Comparison of ENCODE assay signal across 21 cellular contexts in genomic region chr4:42787071-42787463, GRCh38.
DNase-seq lines count a peak whose midpoint lies in the region; ATAC-seq, FAIRE-seq and TF ChIP-seq lines count a peak whose summit lies in the region.
"Had no signal": no experiment of that assay in that cellular context is flagged by ENCODE, and none has a peak within 500 bp of the region (broad histone marks: within the 10 kb centered on the region; RNA-seq: fewer than 3 reads in every experiment).

No MANE protein-coding gene starts in this region.

- H3K36me3 ChIP-seq in GM23338 (ENCODE audit: insufficient read depth) (no peaks in the 10 kb centered on the region), H1 (ENCODE audit: control insufficient read depth in 2 of 4, insufficient read depth in 4 of 4, low read length in 3 of 4) (no peaks in the 10 kb centered on the region), neural progenitor cell (no peaks in the 10 kb centered on the region), H7 (replicated peaks; ENCODE audit: control insufficient read depth, insufficient read depth, low read length) (no peaks in the 10 kb centered on the region)
- H3K36me3 ChIP-seq: BE2C; BLaER1 treated with 17β-estradiol and CSF1 and Interleukin-3, amounts not matched to agents 10 nM and 100 nM had no signal

- TF ChIP-seq EP300 in H1 (IDR thresholded peaks at IDR 0.05; ENCODE audit: borderline replicate concordance in 1 of 2, low read depth in 2 of 2, low read length in 2 of 2) = no peak

- no peak overlapping the region for H3K23ac ChIP-seq in H1 (ENCODE audit: insufficient read length)

- H3K23me2 ChIP-seq in H1 (ENCODE audit: low read depth, low read length) = no peaks in the 10 kb centered on the region

- H3K27ac ChIP-seq in GM23338 (ENCODE audit: low read depth) = no peak overlapping the region
- no peak overlapping the region for H3K27ac ChIP-seq in H1 (ENCODE audit: low read depth, low read length)
- H3K27ac ChIP-seq in neural progenitor cell = no peak overlapping the region
- H3K27ac ChIP-seq: A549; BLaER1 treated with 17β-estradiol and CSF1 and Interleukin-3, amounts not matched to agents 10 nM and 100 nM; GM23248 had no signal

- peaks cover 21% of the 10 kb centered on the region for H3K9me2 ChIP-seq in GM23338 (ENCODE audit: insufficient read depth)

- H4K20me1 ChIP-seq in GM23338 (replicated peaks; ENCODE audit: insufficient read depth) (no peaks in the 10 kb centered on the region), H1 (replicated peaks in 1 of 2; ENCODE audit: control insufficient read depth in 1 of 2, insufficient read depth in 2 of 2, low read length in 2 of 2) (no peaks in the 10 kb centered on the region), neural progenitor cell (ENCODE audit: low read depth) (no peaks in the 10 kb centered on the region)
- H4K20me1 ChIP-seq: BLaER1 treated with 17β-estradiol and CSF1 and Interleukin-3, amounts not matched to agents 10 nM and 100 nM had no signal

- H3F3A ChIP-seq in GM23338 (replicated peaks; ENCODE audit: low read depth) (no peaks in the 10 kb centered on the region), neural progenitor cell (ENCODE audit: low read depth) (no peaks in the 10 kb centered on the region)

- no peak overlapping the region for H2BK15ac ChIP-seq in H1 (ENCODE audit: low read length)

- H2AFZ ChIP-seq in GM23338 = 0 out of 2 replicates have a peak overlapping the region, but pooled peaks have one; percentile 90
- no peak overlapping the region for H2AFZ ChIP-seq in H1 (ENCODE audit: low read length)
- peak overlapping the region; percentile 22 for H2AFZ ChIP-seq in neural progenitor cell (replicated peaks)
- H2AFZ ChIP-seq: GM23248 had no signal

- H2AK5ac ChIP-seq in H1 (ENCODE audit: low read depth, low read length) = no peak overlapping the region

- H3K4me3 ChIP-seq in GM23338 (no peak overlapping the region), H1 (ENCODE audit: extremely low read depth in 1 of 4, insufficient read depth in 2 of 4, low read depth in 3 of 4, low read length in 4 of 4) (no peak overlapping the region), neural progenitor cell (no peak overlapping the region), H7 (ENCODE audit: insufficient read depth, low read depth, low read length) (no peak overlapping the region)
- H3K4me3 ChIP-seq: A549; BLaER1 treated with 17β-estradiol and CSF1 and Interleukin-3, amounts not matched to agents 10 nM and 100 nM; GM23248 had no signal

- POLR2A ChIA-PET in H1 (lab: Charles Lee; ENCODE audit: partially characterized antibody) = no interaction called here

- no peaks in the 10 kb centered on the region for H3K79me2 ChIP-seq in GM23338 (replicated peaks; ENCODE audit: insufficient read depth)
- no peaks in the 10 kb centered on the region for H3K79me2 ChIP-seq in H1 (ENCODE audit: control insufficient read depth in 1 of 2, insufficient read depth in 2 of 2, low read length in 2 of 2)
- H3K79me2 ChIP-seq in neural progenitor cell (ENCODE audit: low read depth) = no peaks in the 10 kb centered on the region

- H3K27me3 Mint-ChIP-seq in GM23338 (ENCODE audit: insufficient read depth, low read depth, poor library complexity) (no peaks in the 10 kb centered on the region), neural progenitor cell (ENCODE audit: insufficient read depth, low read depth) (peaks cover 2% of the 10 kb centered on the region)

- no peaks in the 10 kb centered on the region for H3K9me3 Mint-ChIP-seq in GM23338
- peaks cover 14% of the 10 kb centered on the region for H3K9me3 Mint-ChIP-seq in neural progenitor cell

- TF ChIP-seq CTCF in GM23338 (conservative IDR thresholded peaks at IDR 0.05; ENCODE audit: low read depth in 2 of 2) = no peak
- no peak for TF ChIP-seq CTCF in H1 (IDR thresholded peaks at IDR 0.05; ENCODE audit: control extremely low read depth in 1 of 3, insufficient read depth in 1 of 3, low read depth in 1 of 3, low read length in 3 of 3)
- no peak for TF ChIP-seq CTCF in neural progenitor cell (IDR thresholded peaks at IDR 0.05)

- ATAC-seq in GM23338 = no peak
- ATAC-seq: A549, HCT116 had no signal

- H3K27ac Mint-ChIP-seq in GM23338 (no peak overlapping the region), neural progenitor cell (peak overlapping the region; percentile 45)
- H3K27ac Mint-ChIP-seq: CD4-positive, alpha-beta memory T cell had no signal

- H3K4me3 Mint-ChIP-seq in GM23338 (no peak overlapping the region), neural progenitor cell (no peak overlapping the region)
- H3K4me3 Mint-ChIP-seq: CD4-positive, alpha-beta memory T cell had no signal

- no peak overlapping the region for H4K8ac ChIP-seq in H1 (ENCODE audit: extremely low read depth, insufficient read depth, low read length)

- no peak overlapping the region for H4K5ac ChIP-seq in H1 (ENCODE audit: insufficient read length, low read depth, low read length)

- H3K9me3 ChIP-seq in H1 (ENCODE audit: insufficient read depth in 2 of 2, low read depth in 1 of 2, low read length in 1 of 2) (no peaks in the 10 kb centered on the region), neural progenitor cell (ENCODE audit: low read depth) (no peaks in the 10 kb centered on the region)
- H3K9me3 ChIP-seq: A549, BE2C had no signal

- H3K27me3 ChIP-seq in GM23338 (ENCODE audit: insufficient read depth) = no peaks in the 10 kb centered on the region
- H3K27me3 ChIP-seq in H1 (replicated peaks in 1 of 4; ENCODE audit: control insufficient read depth in 3 of 4, extremely low read depth in 1 of 4, insufficient read depth in 3 of 4, low read length in 3 of 4) = no peaks in the 10 kb centered on the region; a peak in 1 of 7 replicates
- no peaks in the 10 kb centered on the region for H3K27me3 ChIP-seq in neural progenitor cell
- H3K27me3 ChIP-seq in H7 (ENCODE audit: control insufficient read depth, insufficient read depth, low read length) = no peaks in the 10 kb centered on the region
- H3K27me3 ChIP-seq: BE2C; BLaER1 treated with 17β-estradiol and CSF1 and Interleukin-3, amounts not matched to agents 10 nM and 100 nM had no signal

- H3K4ac ChIP-seq in H1 (replicated peaks; ENCODE audit: insufficient read length, low read depth, low read length) = no peak overlapping the region

- DNase-seq in GM23338 (ENCODE audit: low spot score) (no peak), H1 (ENCODE audit: low read depth in 1 of 2, low spot score in 2 of 2) (no peak), neural progenitor cell (ENCODE audit: low spot score) (no peak), C1 segment of cervical spinal cord (lab: John Stamatoyannopoulos, UW) (no peak), DMS 273 (lab: John Stamatoyannopoulos, UW; ENCODE audit: unreplicated experiment) (no peak), H7 (no peak)
- DNase-seq: 8988T; ACHN; AML-193; BE2C; Calu3; CD4-positive, alpha-beta memory T cell; DMS153; DND-41; GM23248 had no signal

- no peak for FAIRE-seq in H1 (lab: Jason Lieb, UNC)
- FAIRE-seq: A549, G401.6, GM12892, H54 had no signal

- H2BK5ac ChIP-seq in H1 (ENCODE audit: low read depth, low read length) = 0 out of 2 replicates have a peak overlapping the region, but pooled peaks have one; percentile 66

- H3K4me2 ChIP-seq in GM23338 (no peak overlapping the region), H1 (ENCODE audit: insufficient read depth in 1 of 2, low read depth in 2 of 2, low read length in 2 of 2) (no peak overlapping the region), neural progenitor cell (no peak overlapping the region)
- H3K4me2 ChIP-seq: A549; BLaER1 treated with 17β-estradiol and CSF1 and Interleukin-3, amounts not matched to agents 10 nM and 100 nM had no signal

- CTCF ChIA-PET in H1 (lab: Charles Lee; ENCODE audit: partially characterized antibody) = interaction anchor here (1.0 to 1.9 kb wide), 6 partner anchors 19 to 218 kb away, joined by 3 to 7 read pairs (median 5); no protein-coding TSS in a partner anchor

- H3K36me3 Mint-ChIP-seq in GM23338 (ENCODE audit: low read depth) (no peaks in the 10 kb centered on the region), neural progenitor cell (peaks cover 3% of the 10 kb centered on the region)

- TF ChIP-seq POLR2A in H1 (IDR thresholded peaks at IDR 0.05; ENCODE audit: control extremely low read depth in 1 of 2, low read depth in 2 of 2, low read length in 2 of 2) = no peak

- H3K18ac ChIP-seq in H1 (ENCODE audit: extremely low read depth, low read length) = no peak overlapping the region

- H3K4me1 Mint-ChIP-seq in GM23338 (peaks cover 21% of the 10 kb centered on the region), neural progenitor cell (peaks cover 11% of the 10 kb centered on the region)
- H3K4me1 Mint-ChIP-seq: CD4-positive, alpha-beta memory T cell had no signal

- H3K4me1 ChIP-seq in GM23338 (ENCODE audit: insufficient read depth) (peaks cover 11% of the 10 kb centered on the region), H1 (replicated peaks in 1 of 4; ENCODE audit: control insufficient read depth in 3 of 4, insufficient read depth in 4 of 4, low read length in 3 of 4) (peaks cover 0 to 12% (median 0%) of the 10 kb centered on the region in 4 experiments; a peak in 2 of 7 replicates), neural progenitor cell (peaks cover 7% of the 10 kb centered on the region)
- H3K4me1 ChIP-seq: A549, BE2C had no signal

- no peak overlapping the region for H2BK20ac ChIP-seq in H1 (ENCODE audit: low read length)

- H2BK120ac ChIP-seq in H1 (replicated peaks; ENCODE audit: low read depth, low read length) = no peak overlapping the region

- no peak for TF ChIP-seq RAD21 in H1 (IDR thresholded peaks at IDR 0.05 in 1 of 2, conservative IDR thresholded peaks at IDR 0.05 in 1 of 2; ENCODE audit: low read depth in 2 of 2, low read length in 2 of 2)

- H4K91ac ChIP-seq in H1 (replicated peaks; ENCODE audit: insufficient read length, low read length) = peak overlapping the region; percentile 55

- no peak overlapping the region for H3K9ac ChIP-seq in H1 (replicated peaks in 1 of 4; ENCODE audit: extremely low read depth in 1 of 4, low read depth in 3 of 4, low read length in 3 of 4)
- H3K9ac ChIP-seq in neural progenitor cell = no peak overlapping the region
- H3K9ac ChIP-seq: BLaER1 treated with 17β-estradiol and CSF1 and Interleukin-3, amounts not matched to agents 10 nM and 100 nM; GM23248 had no signal

- no peak overlapping the region for H3K14ac ChIP-seq in H1 (ENCODE audit: insufficient read length)

- WGBS in H1 (ENCODE audit: extremely low coverage in 1 of 2, insufficient coverage in 1 of 2, insufficient read length in 1 of 2, insufficient replicate concordance in 2 of 2, low coverage in 1 of 2, low lambda C conversion rate in 2 of 2, missing lambda C conversion rate in 1 of 2), 2 experiments = 96% methylated on average over 6 of the region's 6 CpGs; no CpG with 5 or more reads in 1 of the 2 experiments

- H3K79me1 ChIP-seq in H1 (ENCODE audit: low read depth, low read length) = no peaks in the 10 kb centered on the region

- no peak overlapping the region for H3K56ac ChIP-seq in H1 (replicated peaks; ENCODE audit: insufficient read length, low read depth, low read length)

- no peak overlapping the region for H2BK12ac ChIP-seq in H1 (ENCODE audit: low read depth, low read length)

TF ChIP-seq in H1, 55 proteins besides CTCF, POLR2A, EP300 and RAD21 (continues in another document):
- no peak for TF ChIP-seq JUN (IDR thresholded peaks at IDR 0.05; ENCODE audit: low read depth, low read length)
